10 cellular contexts compared by ENCODE assay signal in the genomic region with DNA sequence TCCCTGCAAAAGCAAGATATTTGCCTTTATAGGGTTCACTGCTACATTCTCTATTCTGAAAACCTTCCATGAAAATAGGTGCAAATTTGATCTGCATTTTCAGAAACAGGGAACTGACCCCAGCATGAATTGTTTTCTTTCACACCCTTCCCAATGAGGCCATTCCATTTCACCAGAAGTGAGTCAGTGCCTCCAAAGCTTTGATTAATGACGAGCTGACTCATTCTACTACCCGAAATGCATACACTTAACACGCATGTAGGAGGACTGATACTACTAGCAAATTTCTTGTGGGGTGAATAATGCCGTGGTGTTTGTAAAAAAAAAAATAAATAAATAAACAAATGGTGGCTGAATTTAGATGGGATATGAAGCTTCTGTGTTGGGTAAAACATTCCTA.
A peak's percentile ranks its signal among the peaks of the same experiment; 100 is the strongest.
DNase-seq lines count a peak whose midpoint lies in the region; TF ChIP-seq lines count a peak whose summit lies in the region.
"Had no signal": no experiment of that assay in that cellular context is flagged by ENCODE, and none has a peak within 500 bp of the region (broad histone marks: within the 10 kb centered on the region; RNA-seq: fewer than 3 reads in every experiment).

No MANE protein-coding gene starts in this region.

- no peaks in the 10 kb centered on the region for H3K36me3 Mint-ChIP-seq in activated naive CD4-positive, alpha-beta T cell treated with anti-CD3 and anti-CD28 coated beads for 36 hours (ENCODE audit: low read depth)

- H3K27ac Mint-ChIP-seq in activated naive CD4-positive, alpha-beta T cell treated with anti-CD3 and anti-CD28 coated beads for 36 hours: no peak overlapping the region

- DNase-seq in GM04503 (ENCODE audit: low read depth) (peak; percentile 72), LHCN-M2 (ENCODE audit: low read depth) (peak; percentile 90), astrocyte of the spinal cord (ENCODE audit: low read depth, low spot score) (peak; percentile 64), mesenchymal stem cell (peak; percentile 67), HuH-7 (ENCODE audit: low spot score) (no peak), mesenteric fat pad (ENCODE audit: low spot score) (no peak), NCI-H2029 (lab: John Stamatoyannopoulos, UW) (no peak)
- no peak for DNase-seq in activated naive CD4-positive, alpha-beta T cell treated with anti-CD3 and anti-CD28 coated beads for 36 hours
- DNase-seq: left colon, NCI-H1436 treated with DMSO at 0.1 percent for 48 hours had no signal

- no peak overlapping the region for H3K18ac ChIP-seq in mesenchymal stem cell (ENCODE audit: low read depth in 1 of 2, low read length in 2 of 2)

- H3K4me1 ChIP-seq in mesenchymal stem cell (ENCODE audit: control insufficient read depth, insufficient read depth, low read depth, low read length): peaks cover 4% of the 10 kb centered on the region

- no peak overlapping the region for H3K4ac ChIP-seq in mesenchymal stem cell (ENCODE audit: low read depth in 1 of 2, low read length in 2 of 2)

- H3K27me3 Mint-ChIP-seq in activated naive CD4-positive, alpha-beta T cell treated with anti-CD3 and anti-CD28 coated beads for 36 hours (ENCODE audit: low read depth): no peaks in the 10 kb centered on the region

- 0% methylated on average over 1 of the region's 4 CpGs for WGBS in mesenchymal stem cell

- no peak overlapping the region for H3K14ac ChIP-seq in mesenchymal stem cell (ENCODE audit: low read length in 2 of 2)

- in situ Hi-C loops in astrocyte of the spinal cord (cut with HindIII; ENCODE audit: low sequenced_read_pairs): no loop called here

- no peak overlapping the region for H2AFZ ChIP-seq in mesenchymal stem cell (ENCODE audit: low read depth, low read length)

- no peak for TF ChIP-seq CTCF in astrocyte of the spinal cord (IDR thresholded peaks at IDR 0.05; ENCODE audit: low read depth, low read length)

- no peak overlapping the region for H4K91ac ChIP-seq in mesenchymal stem cell (ENCODE audit: low read length)

- H3K27ac ChIP-seq in mesenchymal stem cell (ENCODE audit: low read length, poor library complexity, severe bottlenecking): no peak overlapping the region

- H3K79me1 ChIP-seq in mesenchymal stem cell (replicated peaks; ENCODE audit: low read length, poor library complexity, severe bottlenecking): no peaks in the 10 kb centered on the region

- CTCF ChIA-PET in activated naive CD4-positive, alpha-beta T cell treated with anti-CD3 and anti-CD28 coated beads for 36 hours (lab: Charles Lee): no interaction called here

- no peak overlapping the region for H2BK120ac ChIP-seq in mesenchymal stem cell (ENCODE audit: low read depth, low read length)

- no peak overlapping the region for H3K4me3 Mint-ChIP-seq in activated naive CD4-positive, alpha-beta T cell treated with anti-CD3 and anti-CD28 coated beads for 36 hours

- no peaks in the 10 kb centered on the region for H3K4me1 Mint-ChIP-seq in activated naive CD4-positive, alpha-beta T cell treated with anti-CD3 and anti-CD28 coated beads for 36 hours (ENCODE audit: low read depth)

- intact Hi-C loops in activated naive CD4-positive, alpha-beta T cell treated with anti-CD3 and anti-CD28 coated beads for 36 hours (cut with micrococcal nuclease): no loop called here

- H3K9ac ChIP-seq in mesenchymal stem cell (ENCODE audit: low read length): peak overlapping the region; percentile 58

- H2AK5ac ChIP-seq in mesenchymal stem cell (ENCODE audit: low read length, severe bottlenecking): no peak overlapping the region

- H3K4me3 ChIP-seq in astrocyte of the spinal cord (ENCODE audit: low read depth, low read length): no peak overlapping the region
- no peak overlapping the region for H3K4me3 ChIP-seq in mesenchymal stem cell (ENCODE audit: insufficient read depth in 1 of 2, low read depth in 1 of 2, low read length in 2 of 2)

- no peaks in the 10 kb centered on the region for H3K9me3 ChIP-seq in mesenchymal stem cell (ENCODE audit: control insufficient read depth, low read length)

- no peaks in the 10 kb centered on the region for H3K27me3 ChIP-seq in mesenchymal stem cell (ENCODE audit: control insufficient read depth in 1 of 2, insufficient read depth in 1 of 2, low read length in 2 of 2)

- H3K4me2 ChIP-seq in mesenchymal stem cell (ENCODE audit: low read length, poor library complexity, severe bottlenecking): no peak overlapping the region

- H2BK12ac ChIP-seq in mesenchymal stem cell (ENCODE audit: low read length in 2 of 2): no peak overlapping the region

- H3K9me3 Mint-ChIP-seq in activated naive CD4-positive, alpha-beta T cell treated with anti-CD3 and anti-CD28 coated beads for 36 hours: no peaks in the 10 kb centered on the region

- no peak overlapping the region for H3K23ac ChIP-seq in mesenchymal stem cell (ENCODE audit: low read length in 2 of 2)

- H4K8ac ChIP-seq in mesenchymal stem cell (ENCODE audit: low read length): no peak overlapping the region

- no peak overlapping the region for H2BK15ac ChIP-seq in mesenchymal stem cell (ENCODE audit: low read depth, poor library complexity, severe bottlenecking)

- H3K36me3 ChIP-seq in mesenchymal stem cell (ENCODE audit: control insufficient read depth in 1 of 2, insufficient read depth in 2 of 2, low read depth in 1 of 2, low read length in 2 of 2): no peaks in the 10 kb centered on the region

- no peak overlapping the region for H2BK5ac ChIP-seq in mesenchymal stem cell (ENCODE audit: low read depth, low read length, poor library complexity, severe bottlenecking)

Comparison
In these comparisons a context has a peak if more than half of its experiments do, and no peak if none do; other contexts are left out.
1. DNase-seq: peak in GM04503 (single experiment), LHCN-M2 (single experiment), astrocyte of the spinal cord (single experiment) and mesenchymal stem cell (single experiment); none in HuH-7 (single experiment), activated naive CD4-positive, alpha-beta T cell treated with anti-CD3 and anti-CD28 coated beads for 36 hours (single experiment), mesenteric fat pad (single experiment) and NCI-H2029 (single experiment).